Comparison of ENCODE assay signal across 8 cellular contexts in the genomic region with DNA sequence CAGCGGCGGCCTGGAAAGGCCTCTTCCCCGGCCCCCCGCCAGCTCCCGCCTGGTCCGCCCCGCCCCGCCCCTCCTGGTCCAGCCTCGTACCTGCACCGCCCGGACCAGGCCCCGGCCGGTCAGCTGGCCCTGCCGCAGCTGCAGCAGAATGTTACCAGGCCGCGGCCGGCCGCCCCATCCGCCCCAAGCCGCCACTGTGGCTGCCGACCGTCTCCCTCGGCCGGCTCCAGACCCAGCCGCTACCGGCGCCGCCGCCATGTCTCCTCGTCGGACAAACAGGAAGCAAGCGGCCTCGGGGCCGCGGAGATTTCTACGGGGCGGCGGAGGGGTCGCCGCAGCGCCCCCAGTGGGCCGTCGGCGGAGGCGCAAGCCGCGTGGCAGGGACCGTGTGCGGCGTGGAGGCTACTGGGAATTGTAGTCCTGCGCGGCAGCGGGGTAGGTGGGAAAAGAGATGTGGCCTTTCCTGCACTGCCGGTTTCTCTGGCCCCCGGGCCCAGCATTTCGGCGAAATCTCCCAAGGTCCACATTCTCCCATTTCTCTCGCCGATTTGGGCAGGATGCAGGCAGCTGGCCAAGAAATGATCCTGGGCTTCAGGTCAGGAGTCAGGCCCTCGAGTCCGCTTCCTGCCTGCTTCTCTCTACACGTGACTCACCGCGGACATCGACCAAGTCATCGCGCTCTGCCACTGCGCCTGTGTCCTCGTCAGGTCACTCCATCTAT. TPM values are rescaled to one million over a fixed set of nuclear protein-coding genes. Genes with fewer than 3 reads are reported as not detected.
DNase-seq lines count a peak whose midpoint lies in the region; ATAC-seq, FAIRE-seq and TF ChIP-seq lines count a peak whose summit lies in the region.

A gene with protein sequence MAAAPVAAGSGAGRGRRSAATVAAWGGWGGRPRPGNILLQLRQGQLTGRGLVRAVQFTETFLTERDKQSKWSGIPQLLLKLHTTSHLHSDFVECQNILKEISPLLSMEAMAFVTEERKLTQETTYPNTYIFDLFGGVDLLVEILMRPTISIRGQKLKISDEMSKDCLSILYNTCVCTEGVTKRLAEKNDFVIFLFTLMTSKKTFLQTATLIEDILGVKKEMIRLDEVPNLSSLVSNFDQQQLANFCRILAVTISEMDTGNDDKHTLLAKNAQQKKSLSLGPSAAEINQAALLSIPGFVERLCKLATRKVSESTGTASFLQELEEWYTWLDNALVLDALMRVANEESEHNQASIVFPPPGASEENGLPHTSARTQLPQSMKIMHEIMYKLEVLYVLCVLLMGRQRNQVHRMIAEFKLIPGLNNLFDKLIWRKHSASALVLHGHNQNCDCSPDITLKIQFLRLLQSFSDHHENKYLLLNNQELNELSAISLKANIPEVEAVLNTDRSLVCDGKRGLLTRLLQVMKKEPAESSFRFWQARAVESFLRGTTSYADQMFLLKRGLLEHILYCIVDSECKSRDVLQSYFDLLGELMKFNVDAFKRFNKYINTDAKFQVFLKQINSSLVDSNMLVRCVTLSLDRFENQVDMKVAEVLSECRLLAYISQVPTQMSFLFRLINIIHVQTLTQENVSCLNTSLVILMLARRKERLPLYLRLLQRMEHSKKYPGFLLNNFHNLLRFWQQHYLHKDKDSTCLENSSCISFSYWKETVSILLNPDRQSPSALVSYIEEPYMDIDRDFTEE (minus strand): TSS at position 284 of the 721 bp plus-strand sequence. CDS start 26 bp downstream, at position 258.

- intact Hi-C loops in kidney (cut with DNase I) = no loop called here

- H3K27ac ChIP-seq in kidney (ENCODE audit: low read depth in 2 of 2, low read length in 2 of 2) = peak within 1 kb of the TSS; percentile 87 to 93

- no peak for FAIRE-seq in kidney (lab: Jason Lieb, UNC)

- peak within 1 kb of the TSS; percentile 91 for H3K4me3 ChIP-seq in AG10803 (ENCODE audit: low read length)
- peak within 1 kb of the TSS; percentile 84 to 89 for H3K4me3 ChIP-seq in kidney (ENCODE audit: low read length in 2 of 2)

- DNase-seq in AG10803 (ENCODE audit: low read depth) (peak; percentile 83), NCI-H2227 treated with DMSO at 0.1 percent for 48 hours (lab: John Stamatoyannopoulos, UW) (peak; percentile 94), cerebellar nuclear complex (lab: John Stamatoyannopoulos, UW) (peak; percentile 28 to 66), kidney (peak; percentile 97)
- DNase-seq in stimulated activated CD4-positive, alpha-beta T cell treated with anti-CD3 and anti-CD28 coated beads, Interleukin-15, amount 100 ng/mL, for 48 hours (ENCODE audit: low read depth in 2 of 2) = peak; percentile 78 to 81

- no peaks in the 10 kb centered on the region for H3K9me3 ChIP-seq in kidney (ENCODE audit: control insufficient read depth in 1 of 2, low read length in 2 of 2)

- H3K4me1 ChIP-seq in kidney (ENCODE audit: control insufficient read depth in 1 of 2, insufficient read depth in 1 of 2, low read depth in 1 of 2, low read length in 2 of 2) = peaks cover 6 to 18% of the 10 kb centered on the region in 2 donors

- ATAC-seq in GM18873 (IDR thresholded peaks at IDR 0.05; ENCODE audit: low FRiP score, unreplicated experiment) (peak; percentile 77), HG03139 (IDR thresholded peaks at IDR 0.05; ENCODE audit: unreplicated experiment) (peak; percentile 92)
- peak; percentile 87 to 92 for ATAC-seq in activated CD4-positive, CD25-positive, alpha-beta regulatory T cell treated with anti-CD3 and anti-CD28 coated beads, Interleukin-2, amount 50 U/mL, for 24 hours

- peak within 1 kb of the TSS; percentile 86 to 96 for H3K9ac ChIP-seq in kidney (ENCODE audit: low read length in 2 of 2)

- H3K36me3 ChIP-seq in kidney (ENCODE audit: control insufficient read depth in 1 of 2, insufficient read depth in 2 of 2, low read length in 2 of 2) = no peaks in the 10 kb centered on the region

- TF ChIP-seq CTCF in AG10803 (conservative IDR thresholded peaks at IDR 0.05; ENCODE audit: low read length) (peak; percentile 73), kidney (IDR thresholded peaks at IDR 0.05; ENCODE audit: borderline replicate concordance, extremely low read depth, insufficient read depth) (peak; percentile 79)

RNA-seq across cellular contexts. Expression of the gene that starts here (rescaled TPM):
- total RNA-seq in kidney = 51.2 TPM
- 36.5 TPM for polyA plus RNA-seq in kidney (ENCODE audit: insufficient read depth, low read depth, low replicate concordance)

Comparison
In these comparisons a context has a peak if more than half of its experiments do, and no peak if none do; other contexts are left out.
1. Peak in every context shown above with its lines: DNase-seq, ATAC-seq, H3K4me3 ChIP-seq and H3K27ac ChIP-seq.
2. DNase-seq: peak in every context shown above with its lines; median percentile 97 in kidney; 94 in NCI-H2227 treated with DMSO at 0.1 percent for 48 hours; 83 in AG10803; 80 in stimulated activated CD4-positive, alpha-beta T cell treated with anti-CD3 and anti-CD28 coated beads, Interleukin-15, amount 100 ng/mL, for 48 hours; 47 in cerebellar nuclear complex.